35 cellular contexts compared by ENCODE assay signal in the genomic region with DNA sequence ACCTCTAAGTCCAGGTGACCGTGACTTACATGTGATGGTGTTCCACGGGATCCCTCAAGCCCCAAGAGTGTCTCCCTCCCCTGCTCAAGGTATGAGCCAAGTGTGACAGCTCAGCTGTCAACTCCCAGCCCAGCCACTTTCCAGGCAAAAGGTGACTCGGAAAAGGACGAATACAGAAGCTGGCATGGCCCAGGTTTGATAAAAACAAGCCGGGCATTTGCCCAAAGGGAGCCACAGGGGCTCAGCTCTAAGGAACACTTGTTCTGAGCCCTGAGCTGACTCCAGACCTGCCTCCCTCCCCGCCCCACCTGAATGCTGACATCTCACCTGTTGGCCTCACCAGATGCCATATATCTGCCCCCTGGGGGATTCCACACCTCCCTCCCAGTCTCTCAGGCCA. TPM values are rescaled to one million over a fixed set of nuclear protein-coding genes. Genes with fewer than 3 reads are reported as not detected.
"Had no signal": no experiment of that assay in that cellular context is flagged by ENCODE, and none has a peak within 500 bp of the region (broad histone marks: within the 10 kb centered on the region; RNA-seq: fewer than 3 reads in every experiment).

No MANE protein-coding gene starts in this region.

- H3K27me3 ChIP-seq: ascending aorta, brain microvascular endothelial cell had no signal

- H3K36me3 Mint-ChIP-seq: activated CD4-positive, alpha-beta memory T cell treated with anti-CD3 and anti-CD28 coated beads for 36 hours; activated naive CD4-positive, alpha-beta T cell treated with anti-CD3 and anti-CD28 coated beads, Interleukin-2, amount 10 ng/mL, durations not matched to agents 7 days and 5 days had no signal

- H3K4me3 Mint-ChIP-seq: activated CD4-positive, alpha-beta memory T cell treated with anti-CD3 and anti-CD28 coated beads for 36 hours; activated CD4-positive, alpha-beta T cell treated with anti-CD3 and anti-CD28 coated beads for 36 hours; activated CD4-positive, alpha-beta T cell treated with anti-CD3 and anti-CD28 coated beads, Interleukin-2, amount 10 ng/mL, durations not matched to agents 24 days and 14 days; activated CD8-positive, alpha-beta memory T cell treated with anti-CD3 and anti-CD28 coated beads, Interleukin-2, amount 10 ng/mL, durations not matched to agents 7 days and 5 days; activated CD8-positive, alpha-beta T cell treated with anti-CD3 and anti-CD28 coated beads, Interleukin-2, amount 10 ng/mL, durations not matched to agents 7 days and 5 days; activated naive CD4-positive, alpha-beta T cell treated with anti-CD3 and anti-CD28 coated beads, Interleukin-2, amount 10 ng/mL, durations not matched to agents 7 days and 5 days; activated naive CD8-positive, alpha-beta T cell treated with anti-CD3 and anti-CD28 coated beads, Interleukin-2, amount 10 ng/mL, durations not matched to agents 7 days and 5 days; effector memory CD8-positive, alpha-beta T cell had no signal

- H3K9me3 ChIP-seq: ascending aorta had no signal

- H3K4me3 ChIP-seq: ascending aorta, esophagus squamous epithelium, gastroesophageal sphincter had no signal

- H3K27ac Mint-ChIP-seq: activated CD4-positive, alpha-beta memory T cell treated with anti-CD3 and anti-CD28 coated beads for 36 hours; activated CD4-positive, alpha-beta T cell treated with anti-CD3 and anti-CD28 coated beads for 36 hours; activated CD4-positive, alpha-beta T cell treated with anti-CD3 and anti-CD28 coated beads, Interleukin-2, amount 10 ng/mL, durations not matched to agents 24 days and 14 days; activated CD8-positive, alpha-beta memory T cell treated with anti-CD3 and anti-CD28 coated beads, Interleukin-2, amount 10 ng/mL, durations not matched to agents 7 days and 5 days; activated CD8-positive, alpha-beta T cell treated with anti-CD3 and anti-CD28 coated beads, Interleukin-2, amount 10 ng/mL, durations not matched to agents 7 days and 5 days; activated naive CD4-positive, alpha-beta T cell treated with anti-CD3 and anti-CD28 coated beads, Interleukin-2, amount 10 ng/mL, durations not matched to agents 7 days and 5 days; activated naive CD8-positive, alpha-beta T cell treated with anti-CD3 and anti-CD28 coated beads, Interleukin-2, amount 10 ng/mL, durations not matched to agents 7 days and 5 days; effector memory CD8-positive, alpha-beta T cell had no signal

- DNase-seq: activated CD4-positive, alpha-beta memory T cell treated with anti-CD3 and anti-CD28 coated beads for 36 hours; activated CD4-positive, alpha-beta T cell treated with anti-CD3 and anti-CD28 coated beads for 36 hours; activated CD4-positive, alpha-beta T cell treated with anti-CD3 and anti-CD28 coated beads, Interleukin-2, amount 10 ng/mL, durations not matched to agents 24 days and 14 days; activated CD4-positive, CD25-positive, alpha-beta regulatory T cell; activated CD4-positive, CD25-positive, alpha-beta regulatory T cell treated with anti-CD3 and anti-CD28 coated beads, Interleukin-2, amount 50 U/mL, for 72 hours; activated CD8-positive, alpha-beta memory T cell treated with anti-CD3 and anti-CD28 coated beads, Interleukin-2, amount 10 ng/mL, durations not matched to agents 7 days and 5 days; activated CD8-positive, alpha-beta memory T cell treated with anti-CD3 and anti-CD28 coated beads, Interleukin-2, amount 50 U/mL, for 4 hours; activated CD8-positive, alpha-beta T cell treated with anti-CD3 and anti-CD28 coated beads, Interleukin-2, amount 10 ng/mL, durations not matched to agents 7 days and 5 days; activated gamma-delta T cell; activated naive CD4-positive, alpha-beta T cell; activated naive CD4-positive, alpha-beta T cell treated with anti-CD3 and anti-CD28 coated beads, Interleukin-2, amount 10 ng/mL, durations not matched to agents 7 days and 5 days; activated naive CD8-positive, alpha-beta T cell treated with anti-CD3 and anti-CD28 coated beads, Interleukin-2, amount 10 ng/mL, durations not matched to agents 7 days and 5 days; activated T-cell treated with anti-CD3 and anti-CD28 coated beads, Interleukin-2, amount 50 U/mL, for 1 hour; brain microvascular endothelial cell; caudate nucleus; cortex of kidney; dermis blood vessel endothelial cell; effector CD4-positive, alpha-beta T cell; effector memory CD8-positive, alpha-beta T cell; esophagus squamous epithelium; foreskin melanocyte; T-helper 2 cell had no signal

- ATAC-seq: activated CD4-positive, alpha-beta T cell treated with anti-CD3 and anti-CD28 coated beads for 36 hours; activated CD8-positive, alpha-beta memory T cell treated with anti-CD3 and anti-CD28 coated beads, Interleukin-2, amount 10 ng/mL, durations not matched to agents 7 days and 5 days; activated CD8-positive, alpha-beta T cell treated with anti-CD3 and anti-CD28 coated beads, Interleukin-2, amount 10 ng/mL, durations not matched to agents 7 days and 5 days; activated naive CD4-positive, alpha-beta T cell treated with anti-CD3 and anti-CD28 coated beads, Interleukin-2, amount 50 U/mL, for 72 hours; effector memory CD8-positive, alpha-beta T cell; gastroesophageal sphincter had no signal

- H3K36me3 ChIP-seq: ascending aorta, brain microvascular endothelial cell, esophagus squamous epithelium, gastroesophageal sphincter had no signal

- H3K9me3 Mint-ChIP-seq: effector memory CD8-positive, alpha-beta T cell had no signal

- H3K27ac ChIP-seq: ascending aorta, brain microvascular endothelial cell, epithelial cell of prostate, esophagus squamous epithelium, gastroesophageal sphincter had no signal

- H3K4me1 ChIP-seq: ascending aorta, gastroesophageal sphincter had no signal

RNA-seq across cellular contexts. Expression of a gene that starts 43.0 kb away (rescaled TPM):
- total RNA-seq: activated CD4-positive, alpha-beta memory T cell treated with anti-CD3 and anti-CD28 coated beads for 36 hours; activated CD4-positive, alpha-beta T cell treated with anti-CD3 and anti-CD28 coated beads for 36 hours; activated CD4-positive, alpha-beta T cell treated with anti-CD3 and anti-CD28 coated beads, Interleukin-2, amount 10 ng/mL, durations not matched to agents 24 days and 14 days; activated CD8-positive, alpha-beta memory T cell treated with anti-CD3 and anti-CD28 coated beads for 36 hours; activated CD8-positive, alpha-beta memory T cell treated with anti-CD3 and anti-CD28 coated beads, Interleukin-2, amount 10 ng/mL, durations not matched to agents 7 days and 5 days; activated CD8-positive, alpha-beta T cell treated with anti-CD3 and anti-CD28 coated beads, Interleukin-2, amount 10 ng/mL, durations not matched to agents 7 days and 5 days; activated naive CD4-positive, alpha-beta T cell treated with anti-CD3 and anti-CD28 coated beads, Interleukin-2, amount 50 U/mL, for 72 hours; activated naive CD8-positive, alpha-beta T cell treated with anti-CD3 and anti-CD28 coated beads, Interleukin-2, amount 10 ng/mL, durations not matched to agents 7 days and 5 days; ascending aorta; bronchial epithelial cell; chondrocyte; dermis blood vessel endothelial cell; endothelial cell of umbilical vein; esophagus squamous epithelium; fibroblast of lung; fibroblast of villous mesenchyme; glomerular endothelial cell; T-helper 1 cell treated with Interleukin-12 subunit alpha and Interleukin-12 subunit beta and Interleukin-4 antibody, amounts not matched to agents 30 ng/mL and 1 ng/mL, for 36 hours had no signal
- polyA plus RNA-seq: endothelial cell of umbilical vein, esophagus, fibroblast of lung had no signal

RNA-seq across cellular contexts. Expression of a gene that starts 45.6 kb away (rescaled TPM):
- total RNA-seq: activated CD4-positive, alpha-beta memory T cell treated with anti-CD3 and anti-CD28 coated beads for 36 hours; activated CD4-positive, alpha-beta T cell treated with anti-CD3 and anti-CD28 coated beads for 36 hours; activated CD4-positive, alpha-beta T cell treated with anti-CD3 and anti-CD28 coated beads, Interleukin-2, amount 10 ng/mL, durations not matched to agents 24 days and 14 days; activated CD8-positive, alpha-beta memory T cell treated with anti-CD3 and anti-CD28 coated beads for 36 hours; activated CD8-positive, alpha-beta memory T cell treated with anti-CD3 and anti-CD28 coated beads, Interleukin-2, amount 10 ng/mL, durations not matched to agents 7 days and 5 days; activated CD8-positive, alpha-beta T cell treated with anti-CD3 and anti-CD28 coated beads, Interleukin-2, amount 10 ng/mL, durations not matched to agents 7 days and 5 days; activated naive CD4-positive, alpha-beta T cell treated with anti-CD3 and anti-CD28 coated beads, Interleukin-2, amount 50 U/mL, for 72 hours; activated naive CD8-positive, alpha-beta T cell treated with anti-CD3 and anti-CD28 coated beads, Interleukin-2, amount 10 ng/mL, durations not matched to agents 7 days and 5 days; ascending aorta; bronchial epithelial cell; chondrocyte; dermis blood vessel endothelial cell; endothelial cell of umbilical vein; esophagus squamous epithelium; fibroblast of lung; fibroblast of villous mesenchyme; gastroesophageal sphincter; glomerular endothelial cell; T-helper 1 cell treated with Interleukin-12 subunit alpha and Interleukin-12 subunit beta and Interleukin-4 antibody, amounts not matched to agents 30 ng/mL and 1 ng/mL, for 36 hours had no signal
- polyA plus RNA-seq: endothelial cell of umbilical vein, esophagus, fibroblast of lung had no signal
